Comparison of ENCODE assay signal across 9 cellular contexts in the genomic region with DNA sequence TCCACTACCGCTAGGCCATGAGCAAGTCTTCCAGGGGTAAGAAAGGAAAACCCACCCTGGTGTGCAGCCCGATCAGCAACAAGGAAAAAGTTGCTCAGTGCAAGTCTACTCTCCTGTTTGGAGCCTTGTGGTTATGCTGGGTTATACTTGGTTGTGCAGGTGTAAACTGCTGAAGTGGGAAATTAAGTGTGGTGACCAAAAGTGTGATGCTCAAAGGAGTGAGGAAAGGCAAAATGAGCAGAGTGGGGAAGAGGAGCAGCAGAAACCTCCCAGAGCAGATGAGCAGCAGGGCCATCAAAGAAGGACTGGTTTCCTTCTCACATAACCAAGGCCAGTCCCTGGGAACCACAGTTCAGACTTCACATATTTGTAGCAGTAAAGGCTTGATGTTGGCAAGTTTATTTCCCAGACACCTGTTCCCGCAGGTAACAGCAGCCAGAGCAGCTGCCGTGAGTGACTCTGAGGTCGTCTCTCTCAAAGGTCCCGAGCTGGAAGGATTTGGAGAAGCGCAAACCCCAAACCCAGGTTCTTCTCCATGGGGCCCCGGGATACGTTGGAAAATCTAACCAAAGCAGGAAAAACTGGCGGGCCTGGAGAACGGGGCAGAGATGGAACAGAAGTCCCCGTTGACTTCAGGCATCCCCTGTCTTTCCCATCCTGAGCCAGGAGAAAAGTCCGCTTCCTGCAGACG. TPM values are rescaled to one million over a fixed set of nuclear protein-coding genes. Genes with fewer than 3 reads are reported as not detected.
DNase-seq lines count a peak whose midpoint lies in the region; ATAC-seq, FAIRE-seq and TF ChIP-seq lines count a peak whose summit lies in the region.
"Had no signal": no experiment of that assay in that cellular context is flagged by ENCODE, and none has a peak within 500 bp of the region (broad histone marks: within the 10 kb centered on the region; RNA-seq: fewer than 3 reads in every experiment).

No MANE protein-coding gene starts in this region.

- TF ChIP-seq CTCF in A673 (conservative IDR thresholded peaks at IDR 0.05; ENCODE audit: low read depth, low read length), result no peak
- no peak for TF ChIP-seq CTCF in bronchial epithelial cell (IDR thresholded peaks at IDR 0.05; ENCODE audit: insufficient read depth, low read length, severe bottlenecking)

- DNase-seq in A673 (ENCODE audit: low spot score) (no peak), H7 (peak; percentile 13), bronchial epithelial cell (ENCODE audit: low read depth) (no peak), AG20443 (ENCODE audit: low spot score) (no peak), GM03348 (ENCODE audit: low spot score) (no peak), DMS114 treated with DMSO at 0.1 percent for 48 hours (lab: John Stamatoyannopoulos, UW; ENCODE audit: unreplicated experiment) (no peak)
- DNase-seq: NCI-H1436 treated with DMSO at 0.1 percent for 48 hours had no signal

- peak overlapping the region; percentile 83 for H3K4me3 ChIP-seq in A673 (ENCODE audit: low read depth, low read length, poor library complexity, severe bottlenecking)
- peak overlapping the region; percentile 84 for H3K4me3 ChIP-seq in H7 (ENCODE audit: insufficient read depth, low read depth, low read length)
- peak overlapping the region; percentile 50 for H3K4me3 ChIP-seq in bronchial epithelial cell (ENCODE audit: low read depth, low read length)
- peak overlapping the region; percentile 27 for H3K4me3 ChIP-seq in mononuclear cell (ENCODE audit: low read length)

- intact Hi-C loops in A673 (cut with micrococcal nuclease; ENCODE audit: unreplicated experiment), result no loop called here

- H3K36me3 ChIP-seq in A673 (ENCODE audit: insufficient read depth, low read length, poor library complexity, severe bottlenecking) (no peaks in the 10 kb centered on the region), H7 (replicated peaks; ENCODE audit: control insufficient read depth, insufficient read depth, low read length) (no peaks in the 10 kb centered on the region; the same call in 1 of the 2 replicates), bronchial epithelial cell (ENCODE audit: control insufficient read depth, insufficient read depth, low read length) (no peaks in the 10 kb centered on the region)

- no TSS peak for BruUV-seq in A673 (replicated peaks; lab: Mats Ljungman, UMichigan)

- no peaks in the 10 kb centered on the region for H3K9me3 ChIP-seq in A673 (ENCODE audit: low read depth, low read length, poor library complexity, severe bottlenecking)
- no peaks in the 10 kb centered on the region for H3K9me3 ChIP-seq in mononuclear cell (ENCODE audit: low read depth, low read length)

- H3K27me3 ChIP-seq in A673 (replicated peaks; ENCODE audit: insufficient read depth, low read depth, low read length, poor library complexity) (no peaks in the 10 kb centered on the region), H7 (ENCODE audit: control insufficient read depth, insufficient read depth, low read length) (peaks cover 16% of the 10 kb centered on the region), bronchial epithelial cell (ENCODE audit: control insufficient read depth, insufficient read depth, low read length) (no peaks in the 10 kb centered on the region), mononuclear cell (ENCODE audit: insufficient read depth, low read length) (peaks cover 44% of the 10 kb centered on the region)

- no peak for ATAC-seq in HG03439 (IDR thresholded peaks at IDR 0.05; ENCODE audit: unreplicated experiment)

- POLR2A ChIA-PET in A673 (lab: Charles Lee; ENCODE audit: low non-redundant PET), result interaction anchor here (0.7 kb wide), 1 partner anchor 74 kb away, joined by 10 read pairs; no protein-coding TSS in a partner anchor

- FAIRE-seq in bronchial epithelial cell (lab: Jason Lieb, UNC), result no peak

- H3K27ac ChIP-seq in A673 (ENCODE audit: low read depth, low read length, poor library complexity, severe bottlenecking), result peak overlapping the region; percentile 94

- CTCF ChIA-PET in A673 (lab: Charles Lee), result interaction anchor here (0.7 kb wide), 1 partner anchor 102 kb away, joined by 5 read pairs; no protein-coding TSS in a partner anchor

- H3K4me1 ChIP-seq in A673 (ENCODE audit: insufficient read depth, low read length, poor library complexity, severe bottlenecking), result peaks cover 11% of the 10 kb centered on the region
- peaks cover 12% of the 10 kb centered on the region for H3K4me1 ChIP-seq in mononuclear cell (ENCODE audit: insufficient read depth, low read length)

RNA-seq across cellular contexts. Expression of a gene that starts 0.6 kb away (rescaled TPM):
- total RNA-seq in A673 (2021) (40.3 and 40.8 TPM in 2 replicates), bronchial epithelial cell (2.4 and 5.0 TPM in 2 replicates), mononuclear cell (0.10 TPM)
- 44.9 and 49.6 TPM in 2 replicates for total RNA-seq in H7 (2014; rRNA removed; shearing (Covaris generic))

RNA-seq across cellular contexts. Expression of a gene that starts 37.0 kb away (rescaled TPM):
- total RNA-seq in A673 (2021) (27.2 and 35.2 TPM in 2 replicates), bronchial epithelial cell (5.0 and 7.2 TPM in 2 replicates), mononuclear cell (6.5 TPM)
- 14.2 and 26.9 TPM in 2 replicates for total RNA-seq in H7 (2014; rRNA removed; shearing (Covaris generic))

RNA-seq across cellular contexts. Expression of a gene that starts 43.3 kb away (rescaled TPM):
- total RNA-seq in A673 (2021) (1.6 and 3.5 TPM in 2 replicates), bronchial epithelial cell (1.3 and 1.7 TPM in 2 replicates), mononuclear cell (38.0 TPM)
- 19.7 and 22.1 TPM in 2 replicates for total RNA-seq in H7 (2014; rRNA removed; shearing (Covaris generic))

Comparison
In these comparisons a context has a peak if more than half of its experiments do, and no peak if none do; other contexts are left out.
1. H3K4me3 ChIP-seq: peak in every context shown above with its lines; median percentile 84 in H7; 83 in A673; 50 in bronchial epithelial cell; 27 in mononuclear cell.